Comparison of ENCODE assay signal across 8 cellular contexts in the genomic region with DNA sequence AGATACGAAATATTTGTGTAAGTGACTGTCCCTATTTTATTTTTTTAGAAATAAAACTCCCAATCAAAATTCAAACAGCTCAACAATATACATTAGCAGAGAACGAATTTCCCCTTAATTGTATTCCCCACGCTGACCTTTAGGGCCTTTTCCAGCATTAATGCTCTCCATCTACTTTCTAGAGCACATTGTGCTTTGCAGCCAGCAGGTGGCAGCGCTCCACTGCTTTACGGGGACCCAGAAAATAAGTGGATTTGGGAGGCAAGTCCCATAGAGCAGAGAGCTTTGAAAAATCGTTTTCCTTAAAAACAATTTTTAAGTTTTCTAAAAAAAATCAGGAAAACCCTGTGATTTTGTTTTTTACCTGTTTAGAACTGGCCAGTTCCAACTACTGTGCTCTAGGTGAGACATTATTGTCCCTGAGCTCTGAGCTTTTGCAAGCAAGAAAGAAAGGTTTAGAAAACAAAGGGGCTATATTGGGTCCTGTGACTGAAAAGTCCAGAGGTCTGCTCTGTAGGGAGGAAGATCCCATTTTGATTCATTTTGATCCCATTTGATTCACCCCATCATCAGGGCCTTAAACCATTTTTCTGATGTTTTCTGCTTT.
DNase-seq lines count a peak whose midpoint lies in the region; ATAC-seq and TF ChIP-seq lines count a peak whose summit lies in the region.

No MANE protein-coding gene starts in this region.

- H3K27ac ChIP-seq in adrenal gland = no peak overlapping the region
- no peak overlapping the region for H3K27ac ChIP-seq in left ventricle myocardium inferior (replicated peaks)
- H3K27ac ChIP-seq in sigmoid colon = no peak overlapping the region

- DNase-seq in AG09319 (ENCODE audit: extremely low read depth, low read depth) (peak; percentile 4), HT1080 (ENCODE audit: low read depth) (peak; percentile 58), NT2/D1 (ENCODE audit: low read depth, low spot score) (peak; percentile 66), adrenal gland (peak; percentile 39 to 73 (median 57)), left ventricle myocardium inferior (peak; percentile 33), sigmoid colon (no peak)

- WGBS in adrenal gland, 4 donors = 10 to 15% (median 10%) methylated on average over 6 of the region's 6 CpGs
- WGBS in sigmoid colon, 2 donors = 9 to 16% methylated on average over 6 of the region's 6 CpGs

- TF ChIP-seq EP300 in sigmoid colon (IDR thresholded peaks at IDR 0.05) = no peak

- H3K4me3 ChIP-seq in GM12875 (ENCODE audit: low read depth, low read length) (no peak overlapping the region), NT2/D1 (ENCODE audit: insufficient read length, low read depth) (no peak overlapping the region), adrenal gland (no peak overlapping the region), left ventricle myocardium inferior (no peak overlapping the region), sigmoid colon (no peak overlapping the region)

- TF ChIP-seq CTCF in AG09319 (IDR thresholded peaks at IDR 0.05; ENCODE audit: low read depth, low read length) (peak; percentile 87), GM12875 (IDR thresholded peaks at IDR 0.05; ENCODE audit: borderline replicate concordance, insufficient read depth, low read depth, low read length) (peak; percentile 73), adrenal gland (IDR thresholded peaks at IDR 0.05) (peak; percentile 60 to 85 (median 74)), left ventricle myocardium inferior (IDR thresholded peaks at IDR 0.05; ENCODE audit: borderline replicate concordance) (peak; percentile 79), sigmoid colon (IDR thresholded peaks at IDR 0.05) (peak in 3 of 4 experiments; percentile 54 to 61 (median 59))

- intact Hi-C loops in adrenal gland (cut with DNase I) = loop anchor here in 1 of 2 donors (5.0 to 10.0 kb wide), 3 partner anchors 111 to 581 kb away; no protein-coding TSS in a partner anchor
- intact Hi-C loops in left ventricle myocardium inferior (cut with micrococcal nuclease) = no loop called here
- intact Hi-C loops in sigmoid colon (cut with DNase I) = loop anchor here (10.0 kb wide), 2 partner anchors 311 to 441 kb away; no protein-coding TSS in a partner anchor

- no peak for ATAC-seq in GM21390 (IDR thresholded peaks at IDR 0.05; ENCODE audit: unreplicated experiment)

- H3K4me1 ChIP-seq in NT2/D1 (ENCODE audit: insufficient read depth, insufficient read length) (peaks cover 8% of the 10 kb centered on the region), adrenal gland (replicated peaks in 1 of 2) (no peaks in the 10 kb centered on the region), left ventricle myocardium inferior (no peaks in the 10 kb centered on the region), sigmoid colon (no peaks in the 10 kb centered on the region)

- H3K9me3 ChIP-seq in NT2/D1 (ENCODE audit: insufficient read depth, low read length) (no peaks in the 10 kb centered on the region), adrenal gland (replicated peaks in 1 of 3) (no peaks in the 10 kb centered on the region), left ventricle myocardium inferior (replicated peaks) (no peaks in the 10 kb centered on the region), sigmoid colon (no peaks in the 10 kb centered on the region)

- H3K27me3 ChIP-seq in NT2/D1 (ENCODE audit: insufficient read depth, insufficient read length) (no peaks in the 10 kb centered on the region), adrenal gland (no peaks in the 10 kb centered on the region), left ventricle myocardium inferior (ENCODE audit: low read depth) (no peaks in the 10 kb centered on the region), sigmoid colon (no peaks in the 10 kb centered on the region)

- TF ChIP-seq POLR2A in adrenal gland (IDR thresholded peaks at IDR 0.05) = no peak
- no peak for TF ChIP-seq POLR2A in sigmoid colon (IDR thresholded peaks at IDR 0.05)

- no peaks in the 10 kb centered on the region for H3K36me3 ChIP-seq in NT2/D1 (ENCODE audit: insufficient read depth, insufficient read length, low read length)
- H3K36me3 ChIP-seq in adrenal gland (replicated peaks in 1 of 2) = no peaks in the 10 kb centered on the region
- H3K36me3 ChIP-seq in left ventricle myocardium inferior = no peaks in the 10 kb centered on the region
- no peaks in the 10 kb centered on the region for H3K36me3 ChIP-seq in sigmoid colon

- H3K9ac ChIP-seq in NT2/D1 (ENCODE audit: insufficient read length, low read depth) = no peak overlapping the region
